Comparison of ENCODE assay signal across 8 cellular contexts in the genomic region with DNA sequence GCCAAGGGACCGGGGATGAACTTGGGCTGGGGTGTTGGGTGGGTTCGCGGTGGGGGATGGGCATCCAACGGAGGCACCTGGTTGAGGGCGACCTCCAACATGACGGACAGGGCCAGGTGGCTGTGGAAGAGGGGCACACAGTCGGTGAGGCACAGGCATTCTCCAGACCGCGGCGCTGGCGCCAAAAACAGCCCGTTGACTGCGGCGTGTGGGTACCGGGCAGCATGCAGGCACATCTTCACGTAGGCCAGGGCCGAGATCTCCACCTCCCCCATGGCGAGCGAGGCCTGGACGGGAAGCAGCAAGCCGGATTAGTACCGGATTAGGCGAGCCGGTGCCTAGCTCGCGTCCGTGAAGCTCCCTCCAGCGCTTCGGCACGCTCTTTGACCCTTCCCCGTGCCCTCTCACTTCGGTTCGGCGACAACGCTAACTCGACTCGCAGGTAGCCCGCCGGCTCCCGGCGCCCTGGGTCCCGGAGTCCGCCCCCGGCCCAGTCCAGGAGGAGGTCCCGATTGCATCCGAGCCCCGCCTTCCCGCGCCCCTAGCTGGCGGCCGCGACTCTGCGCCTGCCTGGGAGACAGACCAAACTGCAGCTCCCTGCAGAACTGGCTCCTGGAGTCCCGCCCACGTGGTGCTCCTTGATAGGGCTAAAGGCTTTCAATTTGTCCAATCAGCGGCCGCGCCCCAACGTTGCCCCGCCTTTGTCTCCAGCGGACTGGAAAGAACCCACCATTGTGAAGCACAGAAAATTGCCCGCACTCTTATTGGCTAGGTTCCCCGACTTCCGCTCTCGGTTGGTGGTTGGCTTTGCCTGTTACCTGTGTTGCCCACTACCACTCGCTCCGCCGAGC. TPM values are rescaled to one million over a fixed set of nuclear protein-coding genes. Genes with fewer than 3 reads are reported as not detected.
DNase-seq lines count a peak whose midpoint lies in the region; FAIRE-seq and TF ChIP-seq lines count a peak whose summit lies in the region.

EMC9 (minus strand) TSS at position 562 of the 851 bp plus-strand sequence; CDS start at position 275, 287 bp downstream.

- peak within 1 kb of the TSS; percentile 66 for H3K9ac ChIP-seq in H9 (ENCODE audit: extremely low read depth, insufficient read length, low read length)

- peak within 1 kb of the TSS; percentile 21 for H3K27ac ChIP-seq in H9 (ENCODE audit: insufficient read length, low read depth, low read length)

- peak; percentile 97 for FAIRE-seq in G401.6 (lab: Jason Lieb, UNC)

- H3K9me3 ChIP-seq in H9 (ENCODE audit: control insufficient read depth, low read depth, low read length) (no peaks in the 10 kb centered on the region), MG63 (no peaks in the 10 kb centered on the region)

- H2BK120ac ChIP-seq in H9 (ENCODE audit: low read depth, low read length, poor library complexity, severe bottlenecking), result no peak within 1 kb of the TSS

- H4K91ac ChIP-seq in H9 (ENCODE audit: insufficient read length, low read depth, low read length), result no peak within 1 kb of the TSS

- H3K14ac ChIP-seq in H9 (ENCODE audit: insufficient read depth, low read length), result peak within 1 kb of the TSS; percentile 46; the same call in 1 of the 2 replicates

- H3K4me3 ChIP-seq in MG63 (peak within 1 kb of the TSS; percentile 78), fibroblast of the aortic adventitia (ENCODE audit: low read depth, low read length) (peak within 1 kb of the TSS; percentile 92)

- H4K5ac ChIP-seq in H9 (ENCODE audit: insufficient read length, low read depth, low read length), result no peak within 1 kb of the TSS

- peak; percentile 100 for DNase-seq in H9
- DNase-seq in MG63, result peak; percentile 98
- DNase-seq in SHP77 treated with DMSO at 0.1 percent for 48 hours (lab: John Stamatoyannopoulos, UW), result peak; percentile 100
- peak; percentile 100 for DNase-seq in activated effector memory CD4-positive, alpha-beta T cell treated with anti-CD3 and anti-CD28 coated beads, Interleukin-2, amount 50 U/mL, for 16 hours
- peak; percentile 99 for DNase-seq in fibroblast of the aortic adventitia (ENCODE audit: low read depth)

- H3K23me2 ChIP-seq in H9 (ENCODE audit: insufficient read length, low read depth, low read length, poor library complexity, severe bottlenecking), result peaks cover 11% of the 10 kb centered on the region

- peaks cover 2% of the 10 kb centered on the region for H3K79me1 ChIP-seq in H9 (ENCODE audit: insufficient read depth, low read depth, low read length, poor library complexity, severe bottlenecking)

- H3K4me3 Mint-ChIP-seq in H9 (peak within 1 kb of the TSS; percentile 98 to 100), nephron (peak within 1 kb of the TSS; percentile 86 to 98 (median 89))
- H3K4me3 Mint-ChIP-seq in stimulated activated naive CD8-positive, alpha-beta T cell treated with anti-CD3 and anti-CD28 coated beads, Interleukin-15, Interleukin-2, amounts not matched to agents 100 ng/mL and 50 ng/mL, for 24 hours, result peak within 1 kb of the TSS; percentile 98

- H3K27me3 Mint-ChIP-seq in H9 (ENCODE audit: low read depth) (no peaks in the 10 kb centered on the region), nephron (ENCODE audit: low read depth) (peaks cover 3% of the 10 kb centered on the region)
- no peaks in the 10 kb centered on the region for H3K27me3 Mint-ChIP-seq in stimulated activated naive CD8-positive, alpha-beta T cell treated with anti-CD3 and anti-CD28 coated beads, Interleukin-15, Interleukin-2, amounts not matched to agents 100 ng/mL and 50 ng/mL, for 24 hours

- H3K9me3 Mint-ChIP-seq in H9, result no peaks in the 10 kb centered on the region
- no peaks in the 10 kb centered on the region for H3K9me3 Mint-ChIP-seq in nephron
- no peaks in the 10 kb centered on the region for H3K9me3 Mint-ChIP-seq in stimulated activated naive CD8-positive, alpha-beta T cell treated with anti-CD3 and anti-CD28 coated beads, Interleukin-15, Interleukin-2, amounts not matched to agents 100 ng/mL and 50 ng/mL, for 24 hours

- H2BK5ac ChIP-seq in H9 (ENCODE audit: insufficient read length, low read length), result no peak within 1 kb of the TSS

- H3K27me3 ChIP-seq in H9 (ENCODE audit: insufficient read depth, low read length) (no peaks in the 10 kb centered on the region), MG63 (no peaks in the 10 kb centered on the region)

- H3K18ac ChIP-seq in H9 (ENCODE audit: insufficient read length, low read depth, low read length), result peak within 1 kb of the TSS; percentile 46

- H3K36me3 Mint-ChIP-seq in H9 (ENCODE audit: insufficient read depth in 1 of 3, low read depth in 3 of 3) (peaks cover 25 to 53% (median 51%) of the 10 kb centered on the region in 3 experiments), nephron (ENCODE audit: low read depth) (peaks cover 24% of the 10 kb centered on the region)
- peaks cover 81% of the 10 kb centered on the region for H3K36me3 Mint-ChIP-seq in stimulated activated naive CD8-positive, alpha-beta T cell treated with anti-CD3 and anti-CD28 coated beads, Interleukin-15, Interleukin-2, amounts not matched to agents 100 ng/mL and 50 ng/mL, for 24 hours (ENCODE audit: low read depth)

- no peak within 1 kb of the TSS for H2AFZ ChIP-seq in H9 (ENCODE audit: low read length)

- H3K4me1 ChIP-seq in H9 (ENCODE audit: insufficient read depth, low read length), result no peaks in the 10 kb centered on the region

- H3K4ac ChIP-seq in H9 (ENCODE audit: low read depth, low read length), result no peak within 1 kb of the TSS

- peak; percentile 50 for TF ChIP-seq CTCF in H9 (conservative IDR thresholded peaks at IDR 0.05)
- TF ChIP-seq CTCF in fibroblast of the aortic adventitia (IDR thresholded peaks at IDR 0.05; ENCODE audit: insufficient read depth, low read length), result peak; percentile 60
- TF ChIP-seq CTCF in nephron (IDR thresholded peaks at IDR 0.05; ENCODE audit: unreplicated experiment in 3 of 3), result peak; percentile 50 to 57 (median 53)

- H3K4me1 Mint-ChIP-seq in H9 (peaks cover 36% of the 10 kb centered on the region in 2 experiments), nephron (peaks cover 40% of the 10 kb centered on the region)
- peaks cover 77% of the 10 kb centered on the region for H3K4me1 Mint-ChIP-seq in stimulated activated naive CD8-positive, alpha-beta T cell treated with anti-CD3 and anti-CD28 coated beads, Interleukin-15, Interleukin-2, amounts not matched to agents 100 ng/mL and 50 ng/mL, for 24 hours (ENCODE audit: low read depth)

- H3K79me2 ChIP-seq in H9 (ENCODE audit: insufficient read depth, low read length), result peaks cover 3% of the 10 kb centered on the region; the same call in 1 of the 2 replicates

- no peak within 1 kb of the TSS for H4K8ac ChIP-seq in H9 (replicated peaks; ENCODE audit: insufficient read length, low read depth, low read length)

- no peak within 1 kb of the TSS for H2AK5ac ChIP-seq in H9 (ENCODE audit: insufficient read length, low read length)

- no CpG with 5 or more reads among the region's 68 CpGs for WGBS in H9 (ENCODE audit: extremely low coverage, insufficient read length, low lambda C conversion rate)

- H2BK12ac ChIP-seq in H9 (ENCODE audit: insufficient read length, low read depth, low read length), result no peak within 1 kb of the TSS

- no peaks in the 10 kb centered on the region for H4K20me1 ChIP-seq in H9 (ENCODE audit: control insufficient read depth, insufficient read depth, insufficient read length)

- H3K4me2 ChIP-seq in H9 (ENCODE audit: insufficient read depth, insufficient read length, low read length), result peak within 1 kb of the TSS; percentile 73

- H3T11ph ChIP-seq in H9 (ENCODE audit: low read length), result no peak within 1 kb of the TSS

- H2BK20ac ChIP-seq in H9 (ENCODE audit: low read depth, low read length, poor library complexity, severe bottlenecking), result no peak within 1 kb of the TSS

- no peak within 1 kb of the TSS for H3K56ac ChIP-seq in H9 (ENCODE audit: insufficient read length, low read depth, low read length)

- H3K36me3 ChIP-seq in MG63, result peaks cover 31% of the 10 kb centered on the region

- no peak within 1 kb of the TSS for H3K23ac ChIP-seq in H9 (ENCODE audit: insufficient read length, low read depth, low read length)

- H3K27ac Mint-ChIP-seq in H9 (peak within 1 kb of the TSS; percentile 97 to 99 (median 98)), nephron (peak within 1 kb of the TSS; percentile 82 to 94 (median 94))
- H3K27ac Mint-ChIP-seq in stimulated activated naive CD8-positive, alpha-beta T cell treated with anti-CD3 and anti-CD28 coated beads, Interleukin-15, Interleukin-2, amounts not matched to agents 100 ng/mL and 50 ng/mL, for 24 hours, result peak within 1 kb of the TSS; percentile 92

- H2BK15ac ChIP-seq in H9 (ENCODE audit: low read depth, low read length), result no peak within 1 kb of the TSS

RNA-seq across cellular contexts. Expression of gene EMC9, which starts in this region (rescaled TPM):
- total RNA-seq in H9 (2021) (52.9 and 55.9 TPM in 2 replicates), fibroblast of the aortic adventitia (ENCODE audit: low replicate concordance) (3.8 and 11.9 TPM in 2 replicates)
- total RNA-seq in MG63 (2014; rRNA removed; shearing (Covaris generic); ENCODE audit: low replicate concordance), result 7.2 and 15.7 TPM in 2 replicates

Comparison
In these comparisons a context has a peak if more than half of its experiments do, and no peak if none do; other contexts are left out.
1. Peak in every context shown above with its lines: DNase-seq, H3K4me3 ChIP-seq and H3K27ac ChIP-seq.